Comparison of ENCODE assay signal across 1 cellular context in the genomic region with DNA sequence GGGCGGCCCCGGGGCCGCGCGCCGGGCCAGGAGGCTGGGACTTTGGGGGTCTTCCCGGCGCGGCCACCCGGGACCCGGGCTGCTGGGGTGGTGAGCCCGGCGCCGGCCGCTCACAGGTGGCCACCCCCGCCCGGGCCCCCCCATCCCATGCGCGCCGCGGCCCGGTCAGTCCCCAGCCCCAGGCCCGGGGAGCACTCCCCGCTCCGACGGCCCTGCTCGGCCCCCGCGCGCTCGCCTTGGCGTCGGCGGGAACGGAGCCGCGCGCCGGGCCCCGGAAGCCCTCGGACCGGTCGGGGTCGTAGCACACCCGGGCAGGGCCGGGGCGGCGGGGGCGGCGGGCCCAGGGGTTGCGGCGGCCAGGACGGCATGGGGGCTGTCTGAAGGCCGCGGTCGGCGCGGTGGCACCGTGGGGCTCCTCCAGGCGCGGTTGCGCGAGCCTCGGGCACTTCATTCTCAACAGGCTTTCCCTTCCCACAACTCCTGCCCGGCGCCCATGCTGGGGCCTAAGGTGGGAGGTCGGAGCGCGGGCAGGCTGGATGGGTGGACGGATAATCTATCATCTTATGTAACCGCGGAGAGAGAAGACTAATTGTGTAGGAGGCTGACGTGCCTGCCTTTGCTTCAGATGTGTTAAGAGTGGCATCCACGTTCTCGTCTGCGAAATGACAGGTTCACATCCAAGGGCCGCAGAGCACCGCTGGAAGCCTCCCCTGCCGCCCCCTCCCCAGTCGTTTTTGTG.
TF ChIP-seq lines count a peak whose summit lies in the region.

No MANE protein-coding gene starts in this region.

TF ChIP-seq in HepG2, 621 proteins besides CTCF, POLR2A, EP300 and RAD21 (continued from another document and continues in another):
- TF ChIP-seq, protein P1, sequence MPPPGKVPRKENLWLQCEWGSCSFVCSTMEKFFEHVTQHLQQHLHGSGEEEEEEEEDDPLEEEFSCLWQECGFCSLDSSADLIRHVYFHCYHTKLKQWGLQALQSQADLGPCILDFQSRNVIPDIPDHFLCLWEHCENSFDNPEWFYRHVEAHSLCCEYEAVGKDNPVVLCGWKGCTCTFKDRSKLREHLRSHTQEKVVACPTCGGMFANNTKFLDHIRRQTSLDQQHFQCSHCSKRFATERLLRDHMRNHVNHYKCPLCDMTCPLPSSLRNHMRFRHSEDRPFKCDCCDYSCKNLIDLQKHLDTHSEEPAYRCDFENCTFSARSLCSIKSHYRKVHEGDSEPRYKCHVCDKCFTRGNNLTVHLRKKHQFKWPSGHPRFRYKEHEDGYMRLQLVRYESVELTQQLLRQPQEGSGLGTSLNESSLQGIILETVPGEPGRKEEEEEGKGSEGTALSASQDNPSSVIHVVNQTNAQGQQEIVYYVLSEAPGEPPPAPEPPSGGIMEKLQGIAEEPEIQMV (CRISPR knock-in tag; IDR thresholded peaks at IDR 0.05; ENCODE audit: low read depth), result peak; percentile 64; the same call in 1 of the 2 replicates
- no peak; the same call in 1 of the 2 replicates for TF ChIP-seq ZSCAN21 (CRISPR knock-in tag; IDR thresholded peaks at IDR 0.05; ENCODE audit: borderline replicate concordance)
- peak; percentile 15; the same call in 1 of the 2 replicates for TF ChIP-seq SALL1 (CRISPR knock-in tag; IDR thresholded peaks at IDR 0.05)
- TF ChIP-seq, protein P2, sequence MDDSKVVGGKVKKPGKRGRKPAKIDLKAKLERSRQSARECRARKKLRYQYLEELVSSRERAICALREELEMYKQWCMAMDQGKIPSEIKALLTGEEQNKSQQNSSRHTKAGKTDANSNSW (CRISPR knock-in tag; IDR thresholded peaks at IDR 0.05; ENCODE audit: borderline replicate concordance), result no peak
- no peak for TF ChIP-seq MAZ (IDR thresholded peaks at IDR 0.05; ENCODE audit: borderline replicate concordance, low read depth, low read length)
- TF ChIP-seq MAZ (CRISPR knock-in tag; IDR thresholded peaks at IDR 0.05; ENCODE audit: low read depth), result 0 out of 2 replicates have a peak, but pooled peaks have one; percentile 28
- no peak for TF ChIP-seq DPF2 (CRISPR knock-in tag; IDR thresholded peaks at IDR 0.05; ENCODE audit: borderline replicate concordance, low read depth)
- no peak for TF ChIP-seq ZNF780A (CRISPR knock-in tag; IDR thresholded peaks at IDR 0.05)
- no peak for TF ChIP-seq PHB2 (IDR thresholded peaks at IDR 0.05; ENCODE audit: partially characterized antibody)
- TF ChIP-seq, protein P3, sequence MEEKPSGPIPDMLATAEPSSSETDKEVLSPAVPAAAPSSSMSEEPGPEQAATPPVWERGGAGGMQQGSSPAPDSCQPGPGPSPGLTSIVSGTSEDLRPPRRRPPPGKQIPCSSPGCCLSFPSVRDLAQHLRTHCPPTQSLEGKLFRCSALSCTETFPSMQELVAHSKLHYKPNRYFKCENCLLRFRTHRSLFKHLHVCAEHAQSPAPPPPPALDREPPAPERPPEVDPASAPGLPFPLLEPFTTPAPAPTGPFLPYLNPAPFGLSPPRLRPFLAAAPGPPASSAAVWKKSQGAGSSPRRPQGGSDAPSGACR (CRISPR knock-in tag; IDR thresholded peaks at IDR 0.05), result no peak
- no peak for TF ChIP-seq PCBP1 (IDR thresholded peaks at IDR 0.05; ENCODE audit: borderline replicate concordance, low read depth, low read length)
- no peak for TF ChIP-seq JUND (CRISPR knock-in tag; IDR thresholded peaks at IDR 0.05)
- TF ChIP-seq IRF2 (CRISPR knock-in tag; IDR thresholded peaks at IDR 0.05), result no peak
- TF ChIP-seq NKX3-1 (CRISPR knock-in tag; IDR thresholded peaks at IDR 0.05), result no peak
- TF ChIP-seq ZSCAN25 (CRISPR knock-in tag; IDR thresholded peaks at IDR 0.05), result no peak; the same call in 1 of the 2 replicates
- 0 out of 2 replicates have a peak, but pooled peaks have one; percentile 14 for TF ChIP-seq CENPT (CRISPR knock-in tag; IDR thresholded peaks at IDR 0.05; ENCODE audit: low read depth)
- TF ChIP-seq CHD4 (IDR thresholded peaks at IDR 0.05; ENCODE audit: borderline replicate concordance, low read length), result no peak
- no peak for TF ChIP-seq PLRG1 (conservative IDR thresholded peaks at IDR 0.05)
- TF ChIP-seq, protein P4, sequence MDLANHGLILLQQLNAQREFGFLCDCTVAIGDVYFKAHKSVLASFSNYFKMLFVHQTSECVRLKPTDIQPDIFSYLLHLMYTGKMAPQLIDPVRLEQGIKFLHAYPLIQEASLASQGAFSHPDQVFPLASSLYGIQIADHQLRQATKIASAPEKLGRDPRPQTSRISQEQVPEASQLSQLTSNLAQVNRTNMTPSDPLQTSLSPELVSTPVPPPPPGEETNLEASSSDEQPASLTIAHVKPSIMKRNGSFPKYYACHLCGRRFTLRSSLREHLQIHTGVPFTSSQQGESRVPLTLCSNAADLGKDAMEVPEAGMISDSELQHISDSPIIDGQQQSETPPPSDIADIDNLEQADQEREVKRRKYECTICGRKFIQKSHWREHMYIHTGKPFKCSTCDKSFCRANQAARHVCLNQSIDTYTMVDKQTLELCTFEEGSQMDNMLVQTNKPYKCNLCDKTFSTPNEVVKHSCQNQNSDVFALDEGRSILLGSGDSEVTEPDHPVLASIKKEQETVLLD (CRISPR knock-in tag; IDR thresholded peaks at IDR 0.05; ENCODE audit: low read depth), result 0 out of 2 replicates have a peak, but pooled peaks have one; percentile 2
- TF ChIP-seq DR1 (CRISPR knock-in tag; IDR thresholded peaks at IDR 0.05), result no peak
- TF ChIP-seq ZNF337 (CRISPR knock-in tag; IDR thresholded peaks at IDR 0.05; ENCODE audit: borderline replicate concordance, low read depth), result no peak
- TF ChIP-seq, protein P5, sequence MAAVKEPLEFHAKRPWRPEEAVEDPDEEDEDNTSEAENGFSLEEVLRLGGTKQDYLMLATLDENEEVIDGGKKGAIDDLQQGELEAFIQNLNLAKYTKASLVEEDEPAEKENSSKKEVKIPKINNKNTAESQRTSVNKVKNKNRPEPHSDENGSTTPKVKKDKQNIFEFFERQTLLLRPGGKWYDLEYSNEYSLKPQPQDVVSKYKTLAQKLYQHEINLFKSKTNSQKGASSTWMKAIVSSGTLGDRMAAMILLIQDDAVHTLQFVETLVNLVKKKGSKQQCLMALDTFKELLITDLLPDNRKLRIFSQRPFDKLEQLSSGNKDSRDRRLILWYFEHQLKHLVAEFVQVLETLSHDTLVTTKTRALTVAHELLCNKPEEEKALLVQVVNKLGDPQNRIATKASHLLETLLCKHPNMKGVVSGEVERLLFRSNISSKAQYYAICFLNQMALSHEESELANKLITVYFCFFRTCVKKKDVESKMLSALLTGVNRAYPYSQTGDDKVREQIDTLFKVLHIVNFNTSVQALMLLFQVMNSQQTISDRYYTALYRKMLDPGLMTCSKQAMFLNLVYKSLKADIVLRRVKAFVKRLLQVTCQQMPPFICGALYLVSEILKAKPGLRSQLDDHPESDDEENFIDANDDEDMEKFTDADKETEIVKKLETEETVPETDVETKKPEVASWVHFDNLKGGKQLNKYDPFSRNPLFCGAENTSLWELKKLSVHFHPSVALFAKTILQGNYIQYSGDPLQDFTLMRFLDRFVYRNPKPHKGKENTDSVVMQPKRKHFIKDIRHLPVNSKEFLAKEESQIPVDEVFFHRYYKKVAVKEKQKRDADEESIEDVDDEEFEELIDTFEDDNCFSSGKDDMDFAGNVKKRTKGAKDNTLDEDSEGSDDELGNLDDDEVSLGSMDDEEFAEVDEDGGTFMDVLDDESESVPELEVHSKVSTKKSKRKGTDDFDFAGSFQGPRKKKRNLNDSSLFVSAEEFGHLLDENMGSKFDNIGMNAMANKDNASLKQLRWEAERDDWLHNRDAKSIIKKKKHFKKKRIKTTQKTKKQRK (IDR thresholded peaks at IDR 0.05; ENCODE audit: low read length), result no peak
- no peak for TF ChIP-seq SP140L (CRISPR knock-in tag; IDR thresholded peaks at IDR 0.05; ENCODE audit: borderline replicate concordance)
- TF ChIP-seq ZFAT (CRISPR knock-in tag; conservative IDR thresholded peaks at IDR 0.05), result no peak
- TF ChIP-seq, protein P6, sequence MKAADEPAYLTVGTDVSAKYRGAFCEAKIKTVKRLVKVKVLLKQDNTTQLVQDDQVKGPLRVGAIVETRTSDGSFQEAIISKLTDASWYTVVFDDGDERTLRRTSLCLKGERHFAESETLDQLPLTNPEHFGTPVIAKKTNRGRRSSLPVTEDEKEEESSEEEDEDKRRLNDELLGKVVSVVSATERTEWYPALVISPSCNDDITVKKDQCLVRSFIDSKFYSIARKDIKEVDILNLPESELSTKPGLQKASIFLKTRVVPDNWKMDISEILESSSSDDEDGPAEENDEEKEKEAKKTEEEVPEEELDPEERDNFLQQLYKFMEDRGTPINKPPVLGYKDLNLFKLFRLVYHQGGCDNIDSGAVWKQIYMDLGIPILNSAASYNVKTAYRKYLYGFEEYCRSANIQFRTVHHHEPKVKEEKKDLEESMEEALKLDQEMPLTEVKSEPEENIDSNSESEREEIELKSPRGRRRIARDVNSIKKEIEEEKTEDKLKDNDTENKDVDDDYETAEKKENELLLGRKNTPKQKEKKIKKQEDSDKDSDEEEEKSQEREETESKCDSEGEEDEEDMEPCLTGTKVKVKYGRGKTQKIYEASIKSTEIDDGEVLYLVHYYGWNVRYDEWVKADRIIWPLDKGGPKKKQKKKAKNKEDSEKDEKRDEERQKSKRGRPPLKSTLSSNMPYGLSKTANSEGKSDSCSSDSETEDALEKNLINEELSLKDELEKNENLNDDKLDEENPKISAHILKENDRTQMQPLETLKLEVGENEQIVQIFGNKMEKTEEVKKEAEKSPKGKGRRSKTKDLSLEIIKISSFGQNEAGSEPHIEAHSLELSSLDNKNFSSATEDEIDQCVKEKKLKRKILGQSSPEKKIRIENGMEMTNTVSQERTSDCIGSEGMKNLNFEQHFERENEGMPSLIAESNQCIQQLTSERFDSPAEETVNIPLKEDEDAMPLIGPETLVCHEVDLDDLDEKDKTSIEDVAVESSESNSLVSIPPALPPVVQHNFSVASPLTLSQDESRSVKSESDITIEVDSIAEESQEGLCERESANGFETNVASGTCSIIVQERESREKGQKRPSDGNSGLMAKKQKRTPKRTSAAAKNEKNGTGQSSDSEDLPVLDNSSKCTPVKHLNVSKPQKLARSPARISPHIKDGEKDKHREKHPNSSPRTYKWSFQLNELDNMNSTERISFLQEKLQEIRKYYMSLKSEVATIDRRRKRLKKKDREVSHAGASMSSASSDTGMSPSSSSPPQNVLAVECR (CRISPR knock-in tag; IDR thresholded peaks at IDR 0.05; ENCODE audit: borderline replicate concordance), result no peak
- TF ChIP-seq REPIN1 (CRISPR knock-in tag; IDR thresholded peaks at IDR 0.05; ENCODE audit: borderline replicate concordance, low read depth), result no peak
- no peak for TF ChIP-seq ZNF552 (CRISPR knock-in tag; IDR thresholded peaks at IDR 0.05; ENCODE audit: borderline replicate concordance)
- TF ChIP-seq ZNF737 (CRISPR knock-in tag; IDR thresholded peaks at IDR 0.05; ENCODE audit: borderline replicate concordance), result no peak
- TF ChIP-seq, protein P7, sequence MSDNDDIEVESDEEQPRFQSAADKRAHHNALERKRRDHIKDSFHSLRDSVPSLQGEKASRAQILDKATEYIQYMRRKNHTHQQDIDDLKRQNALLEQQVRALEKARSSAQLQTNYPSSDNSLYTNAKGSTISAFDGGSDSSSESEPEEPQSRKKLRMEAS (IDR thresholded peaks at IDR 0.05), result no peak; the same call in 1 of the 2 replicates
- TF ChIP-seq, protein P8, sequence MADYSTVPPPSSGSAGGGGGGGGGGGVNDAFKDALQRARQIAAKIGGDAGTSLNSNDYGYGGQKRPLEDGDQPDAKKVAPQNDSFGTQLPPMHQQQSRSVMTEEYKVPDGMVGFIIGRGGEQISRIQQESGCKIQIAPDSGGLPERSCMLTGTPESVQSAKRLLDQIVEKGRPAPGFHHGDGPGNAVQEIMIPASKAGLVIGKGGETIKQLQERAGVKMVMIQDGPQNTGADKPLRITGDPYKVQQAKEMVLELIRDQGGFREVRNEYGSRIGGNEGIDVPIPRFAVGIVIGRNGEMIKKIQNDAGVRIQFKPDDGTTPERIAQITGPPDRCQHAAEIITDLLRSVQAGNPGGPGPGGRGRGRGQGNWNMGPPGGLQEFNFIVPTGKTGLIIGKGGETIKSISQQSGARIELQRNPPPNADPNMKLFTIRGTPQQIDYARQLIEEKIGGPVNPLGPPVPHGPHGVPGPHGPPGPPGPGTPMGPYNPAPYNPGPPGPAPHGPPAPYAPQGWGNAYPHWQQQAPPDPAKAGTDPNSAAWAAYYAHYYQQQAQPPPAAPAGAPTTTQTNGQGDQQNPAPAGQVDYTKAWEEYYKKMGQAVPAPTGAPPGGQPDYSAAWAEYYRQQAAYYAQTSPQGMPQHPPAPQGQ (CRISPR knock-in tag; IDR thresholded peaks at IDR 0.05; ENCODE audit: borderline replicate concordance), result no peak
- no peak for TF ChIP-seq GABPA (IDR thresholded peaks at IDR 0.05; ENCODE audit: low read depth, low read length)
- TF ChIP-seq GABPA (CRISPR knock-in tag; IDR thresholded peaks at IDR 0.05; ENCODE audit: low read depth), result no peak
- TF ChIP-seq ZNF782 (CRISPR knock-in tag; IDR thresholded peaks at IDR 0.05; ENCODE audit: borderline replicate concordance), result no peak
- TF ChIP-seq ZNF431 (CRISPR knock-in tag; IDR thresholded peaks at IDR 0.05; ENCODE audit: borderline replicate concordance, low read depth), result no peak; the same call in 1 of the 2 replicates
- TF ChIP-seq, protein P9, sequence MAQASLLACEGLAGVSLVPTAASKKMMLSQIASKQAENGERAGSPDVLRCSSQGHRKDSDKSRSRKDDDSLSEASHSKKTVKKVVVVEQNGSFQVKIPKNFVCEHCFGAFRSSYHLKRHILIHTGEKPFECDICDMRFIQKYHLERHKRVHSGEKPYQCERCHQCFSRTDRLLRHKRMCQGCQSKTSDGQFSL (CRISPR knock-in tag; IDR thresholded peaks at IDR 0.05), result no peak
- TF ChIP-seq ZNF850 (CRISPR knock-in tag; conservative IDR thresholded peaks at IDR 0.05), result no peak
- no peak for TF ChIP-seq NFKB2 (CRISPR knock-in tag; IDR thresholded peaks at IDR 0.05; ENCODE audit: borderline replicate concordance)
- peak; percentile 60 for TF ChIP-seq ZFY (CRISPR knock-in tag; IDR thresholded peaks at IDR 0.05)
- TF ChIP-seq MATR3 (CRISPR knock-in tag; IDR thresholded peaks at IDR 0.05), result no peak
- TF ChIP-seq SRSF9 (IDR thresholded peaks at IDR 0.05; ENCODE audit: borderline replicate concordance, insufficient read depth, low read depth, low read length, poor library complexity, severe bottlenecking), result no peak
- TF ChIP-seq, protein P10, sequence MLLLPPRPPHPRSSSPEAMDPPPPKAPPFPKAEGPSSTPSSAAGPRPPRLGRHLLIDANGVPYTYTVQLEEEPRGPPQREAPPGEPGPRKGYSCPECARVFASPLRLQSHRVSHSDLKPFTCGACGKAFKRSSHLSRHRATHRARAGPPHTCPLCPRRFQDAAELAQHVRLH (CRISPR knock-in tag; IDR thresholded peaks at IDR 0.05; ENCODE audit: borderline replicate concordance, low read depth), result peak; percentile 9; the same call in 1 of the 2 replicates
- no peak; the same call in 1 of the 2 replicates for TF ChIP-seq CCDC6 (CRISPR knock-in tag; IDR thresholded peaks at IDR 0.05)
- TF ChIP-seq, protein P11, sequence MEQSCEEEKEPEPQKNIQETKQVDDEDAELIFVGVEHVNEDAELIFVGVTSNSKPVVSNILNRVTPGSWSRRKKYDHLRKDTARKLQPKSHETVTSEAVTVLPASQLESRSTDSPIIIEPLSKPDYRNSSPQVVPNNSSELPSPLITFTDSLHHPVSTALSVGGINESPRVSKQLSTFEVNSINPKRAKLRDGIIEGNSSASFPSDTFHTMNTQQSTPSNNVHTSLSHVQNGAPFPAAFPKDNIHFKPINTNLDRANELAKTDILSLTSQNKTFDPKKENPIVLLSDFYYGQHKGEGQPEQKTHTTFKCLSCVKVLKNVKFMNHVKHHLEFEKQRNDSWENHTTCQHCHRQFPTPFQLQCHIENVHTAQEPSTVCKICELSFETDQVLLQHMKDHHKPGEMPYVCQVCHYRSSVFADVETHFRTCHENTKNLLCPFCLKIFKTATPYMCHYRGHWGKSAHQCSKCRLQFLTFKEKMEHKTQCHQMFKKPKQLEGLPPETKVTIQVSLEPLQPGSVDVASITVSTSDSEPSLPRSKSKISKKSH (CRISPR knock-in tag; IDR thresholded peaks at IDR 0.05; ENCODE audit: borderline replicate concordance), result no peak
- no peak for TF ChIP-seq U2AF1 (optimal IDR thresholded peaks at IDR 0.05; ENCODE audit: low read depth, low read length)
